ENCODE assay signal across 1 cellular context in genomic region chr16:86343733-86344585, GRCh38.
TF ChIP-seq lines count a peak whose summit lies in the region.

No MANE protein-coding gene starts in this region.

TF ChIP-seq in IMR-90, 13 proteins besides CTCF, POLR2A, EP300 and RAD21:
- no peak for TF ChIP-seq CHD1 (IDR thresholded peaks at IDR 0.05; ENCODE audit: low read depth, low read length)
- TF ChIP-seq BHLHE40 (IDR thresholded peaks at IDR 0.05; ENCODE audit: low read depth, low read length), result no peak
- no peak for TF ChIP-seq RCOR1 (IDR thresholded peaks at IDR 0.05; ENCODE audit: insufficient replicate concordance, low read length)
- TF ChIP-seq MAFK (IDR thresholded peaks at IDR 0.05; ENCODE audit: low read depth, low read length), result no peak
- no peak for TF ChIP-seq MXI1 (IDR thresholded peaks at IDR 0.05; ENCODE audit: borderline replicate concordance, low read depth, low read length)
- no peak for TF ChIP-seq ELK1 (IDR thresholded peaks at IDR 0.05; ENCODE audit: borderline replicate concordance, low read depth, low read length)
- TF ChIP-seq MAZ (IDR thresholded peaks at IDR 0.05; ENCODE audit: borderline replicate concordance, low read depth, low read length), result no peak
- no peak for TF ChIP-seq RFX5 (IDR thresholded peaks at IDR 0.05; ENCODE audit: low read depth, low read length)
- no peak for TF ChIP-seq USF2 (IDR thresholded peaks at IDR 0.05; ENCODE audit: low read depth, low read length)
- TF ChIP-seq NFE2L2 (IDR thresholded peaks at IDR 0.05; ENCODE audit: low read depth, low read length), result no peak
- no peak for TF ChIP-seq CEBPB (IDR thresholded peaks at IDR 0.05; ENCODE audit: low read depth, low read length)
- TF ChIP-seq SMC3 (IDR thresholded peaks at IDR 0.05; ENCODE audit: low read depth, low read length), result no peak
